In genomic region chr5:56026863-56027300, GRCh38 we compare ENCODE assay signal across 9 cellular contexts. TPM values are rescaled to one million over a fixed set of nuclear protein-coding genes. Genes with fewer than 3 reads are reported as not detected.
A peak's percentile ranks its signal among the peaks of the same experiment; 100 is the strongest.
DNase-seq lines count a peak whose midpoint lies in the region; ATAC-seq, FAIRE-seq and TF ChIP-seq lines count a peak whose summit lies in the region.
"Had no signal": no experiment of that assay in that cellular context is flagged by ENCODE, and none has a peak within 500 bp of the region (broad histone marks: within the 10 kb centered on the region; RNA-seq: fewer than 3 reads in every experiment).

No MANE protein-coding gene starts in this region.

- peak; percentile 78 for FAIRE-seq in H54 (lab: Jason Lieb, UNC)
- FAIRE-seq: islet of Langerhans had no signal

- DNase-seq in H54 (ENCODE audit: insufficient read length, low spot score) (peak; percentile 54), NCI-H226 (peak; percentile 86), hepatocyte (ENCODE audit: low spot score) (peak; percentile 34), nephron progenitor cell (no peak), DMS 273 (lab: John Stamatoyannopoulos, UW; ENCODE audit: unreplicated experiment) (no peak), mucosa of gallbladder (ENCODE audit: low spot score) (no peak)
- no peak for DNase-seq in effector CD4-positive, alpha-beta T cell

- no peaks in the 10 kb centered on the region for H3K4me1 Mint-ChIP-seq in nephron progenitor cell

- H3K9me3 ChIP-seq in hepatocyte (ENCODE audit: low read depth): no peaks in the 10 kb centered on the region

- H3K4me3 ChIP-seq in hepatocyte: no peak overlapping the region

- TF ChIP-seq POLR2A in GM18505 (IDR thresholded peaks at IDR 0.05; ENCODE audit: borderline replicate concordance, extremely low read depth, insufficient read depth, insufficient read length) (no peak), H54 (IDR thresholded peaks at IDR 0.05; ENCODE audit: low read depth, low read length) (no peak)

- WGBS in hepatocyte (ENCODE audit: low lambda C conversion rate, missing lambda C conversion rate): 81% methylated on average over 3 of the region's 3 CpGs

- ATAC-seq in GM18505 (IDR thresholded peaks at IDR 0.05; ENCODE audit: unreplicated experiment): peak; percentile 67

- peaks cover 24% of the 10 kb centered on the region for H3K4me1 ChIP-seq in hepatocyte (ENCODE audit: insufficient read depth)

- H3K79me2 ChIP-seq in hepatocyte: no peaks in the 10 kb centered on the region

- H3K27me3 ChIP-seq in hepatocyte: no peaks in the 10 kb centered on the region

- H3K36me3 Mint-ChIP-seq in nephron progenitor cell (ENCODE audit: low read depth): no peaks in the 10 kb centered on the region

- H3K27ac ChIP-seq in hepatocyte: peak overlapping the region; percentile 82

- H3K4me3 Mint-ChIP-seq in nephron progenitor cell: no peak overlapping the region

- H3K27me3 Mint-ChIP-seq in nephron progenitor cell (ENCODE audit: low read depth, poor library complexity): peaks cover 6% of the 10 kb centered on the region

- no peak overlapping the region for H3K4me2 ChIP-seq in hepatocyte

- no peaks in the 10 kb centered on the region for H4K20me1 ChIP-seq in hepatocyte (ENCODE audit: insufficient read depth, poor library complexity, severe bottlenecking)

- H3K36me3 ChIP-seq in hepatocyte (replicated peaks; ENCODE audit: insufficient read depth, low read depth): no peaks in the 10 kb centered on the region

- peaks cover 3% of the 10 kb centered on the region for H3K9me3 Mint-ChIP-seq in nephron progenitor cell

- H2AFZ ChIP-seq in hepatocyte: no peak overlapping the region

- H3K27ac Mint-ChIP-seq in nephron progenitor cell: no peak overlapping the region

- TF ChIP-seq CTCF in hepatocyte (IDR thresholded peaks at IDR 0.05; ENCODE audit: poor library complexity) (no peak), nephron progenitor cell (IDR thresholded peaks at IDR 0.05) (no peak)

- no peaks in the 10 kb centered on the region for H3K9me2 ChIP-seq in hepatocyte (replicated peaks; ENCODE audit: insufficient read depth)

RNA-seq across cellular contexts. Expression of gene IL6ST, which starts 32.1 kb away (rescaled TPM):
- 503 and 527 TPM in 2 replicates for total RNA-seq in hepatocyte
- polyA plus RNA-seq in hepatocyte: 173 and 219 TPM in 2 replicates
- 235 TPM for total RNA-seq in mucosa of gallbladder

Comparison
In these comparisons a context has a peak if more than half of its experiments do, and no peak if none do; other contexts are left out.
1. DNase-seq: peak in H54 (single experiment), NCI-H226 (single experiment) and hepatocyte (single experiment); none in nephron progenitor cell (single experiment), DMS 273 (single experiment), effector CD4-positive, alpha-beta T cell (single experiment) and mucosa of gallbladder (single experiment).